In the genomic region with DNA sequence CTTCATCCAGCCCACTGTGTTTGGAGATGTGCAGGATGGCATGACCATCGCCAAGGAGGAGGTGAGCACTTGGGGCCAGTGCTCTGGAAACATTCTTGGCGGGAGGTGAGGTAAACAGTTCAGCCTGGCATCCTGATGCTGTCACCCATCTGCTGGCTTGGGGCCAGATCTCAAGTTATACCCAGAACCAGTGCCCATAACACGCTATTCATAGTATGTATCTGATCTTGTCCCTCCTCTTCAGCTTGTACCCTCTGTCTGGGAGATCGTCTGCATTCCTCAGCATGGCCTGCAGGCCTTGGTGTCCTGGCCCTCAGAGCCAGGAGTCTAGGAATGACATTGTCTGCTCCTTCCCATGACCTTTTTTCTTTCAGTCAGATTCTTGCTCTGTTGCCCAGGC, we compare ENCODE assay signal across 2 cellular contexts.
TF ChIP-seq lines count a peak whose summit lies in the region.

No MANE protein-coding gene starts in this region.

TF ChIP-seq in GM23338, 12 proteins besides CTCF, POLR2A, EP300 and RAD21:
- TF ChIP-seq ZNF331 (CRISPR knock-in tag; IDR thresholded peaks at IDR 0.05; ENCODE audit: low read depth) (no peak), EZH2phosphoT487 (IDR thresholded peaks at IDR 0.05; ENCODE audit: unreplicated experiment) (no peak), STAT1 (IDR thresholded peaks at IDR 0.05; ENCODE audit: unreplicated experiment) (no peak), ZNF462 (CRISPR knock-in tag; IDR thresholded peaks at IDR 0.05) (no peak), ETS1 (IDR thresholded peaks at IDR 0.05) (no peak), EZH2 (IDR thresholded peaks at IDR 0.05; ENCODE audit: low read depth, unreplicated experiment) (no peak), POLR2AphosphoS5 (IDR thresholded peaks at IDR 0.05; ENCODE audit: low read depth) (no peak), ZNF114 (CRISPR knock-in tag; IDR thresholded peaks at IDR 0.05) (no peak)

TF ChIP-seq in K562, 482 proteins besides CTCF, POLR2A, EP300 and RAD21:
- TF ChIP-seq ZNF174 (CRISPR knock-in tag; IDR thresholded peaks at IDR 0.05) (no peak), NFIC (IDR thresholded peaks at IDR 0.05) (peak; percentile 39; the same call in 1 of the 2 replicates)
